In the genomic region with DNA sequence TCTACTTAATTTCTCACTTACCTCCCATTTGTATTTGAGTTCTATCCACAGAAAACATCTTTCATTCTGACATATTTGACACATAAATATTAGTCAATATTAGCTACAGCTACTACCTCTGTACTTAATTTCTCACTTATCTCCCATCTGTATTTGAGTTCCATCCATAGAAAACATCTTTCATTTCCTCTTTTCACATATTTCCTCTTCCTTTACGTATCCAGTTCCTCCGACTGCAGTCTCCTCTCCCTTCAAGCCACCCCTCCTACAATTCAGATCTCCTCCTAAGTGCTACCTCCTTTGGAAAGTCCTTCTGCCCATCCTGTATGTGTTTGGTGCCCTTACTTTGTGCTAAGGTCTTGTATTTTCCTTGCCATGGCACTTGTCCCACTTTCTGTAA, we compare ENCODE assay signal across 8 cellular contexts. TPM values are rescaled to one million over a fixed set of nuclear protein-coding genes. Genes with fewer than 3 reads are reported as not detected.
DNase-seq lines count a peak whose midpoint lies in the region; ATAC-seq, FAIRE-seq and TF ChIP-seq lines count a peak whose summit lies in the region.

No MANE protein-coding gene starts in this region.

- BruUV-seq in GM12878 (replicated peaks; lab: Mats Ljungman, UMichigan): no TSS peak

- in situ Hi-C loops in GM12878 (cut with MboI): no loop called here

- H3K4me1 ChIP-seq in HUES48 (ENCODE audit: control insufficient read depth, insufficient read depth, low read length) (peaks cover 16% of the 10 kb centered on the region), GM12878 (ENCODE audit: control insufficient read depth, insufficient read depth, low read length) (peaks cover 13% of the 10 kb centered on the region), muscle layer of colon (ENCODE audit: insufficient read depth, low read length) (peaks cover 45% of the 10 kb centered on the region)

- no peak for TF ChIP-seq POLR2A in GM12878 (IDR thresholded peaks at IDR 0.05; ENCODE audit: low read depth, low read length)

- no peak for ATAC-seq in GM12878
- ATAC-seq in GM18861 (IDR thresholded peaks at IDR 0.05; ENCODE audit: unreplicated experiment): no peak
- ATAC-seq in GM21528 (IDR thresholded peaks at IDR 0.05; ENCODE audit: low FRiP score, unreplicated experiment): no peak
- ATAC-seq in GM18502 (IDR thresholded peaks at IDR 0.05; ENCODE audit: poor library complexity, unreplicated experiment): no peak

- DNase-seq in AG10803 (ENCODE audit: low read depth): no peak
- DNase-seq in GM12878 (ENCODE audit: low read depth, low spot score): no peak
- no peak for DNase-seq in NCI-H1436 treated with DMSO at 0.1 percent for 48 hours (lab: John Stamatoyannopoulos, UW)

- SMC1A ChIA-PET in GM12878 (lab: Charles Lee; ENCODE audit: uncharacterized antibody, unreplicated experiment): interaction anchor here (0.5 to 1.9 kb wide), 8 partner anchors 9 to 790 kb away, joined by 3 to 7 read pairs (median 4); partner anchors contain the start of gene ADAMTS6

- H3K9me3 ChIP-seq in HUES48 (ENCODE audit: control insufficient read depth, insufficient read depth, low read length): no peaks in the 10 kb centered on the region
- H3K9me3 ChIP-seq in GM12878 (replicated peaks; ENCODE audit: control insufficient read depth, insufficient read depth, low read length): no peaks in the 10 kb centered on the region
- no peaks in the 10 kb centered on the region for H3K9me3 ChIP-seq in muscle layer of colon (ENCODE audit: low read length)

- TF ChIP-seq CTCF in AG10803 (conservative IDR thresholded peaks at IDR 0.05; ENCODE audit: low read length) (no peak), GM12878 (IDR thresholded peaks at IDR 0.05 in 2 of 3, conservative IDR thresholded peaks at IDR 0.05 in 1 of 3; ENCODE audit: control insufficient read depth in 2 of 3, extremely low read depth in 1 of 3, insufficient read depth in 1 of 3, low read depth in 3 of 3, low read length in 3 of 3) (no peak)

- RAD21 ChIA-PET in GM12878 (lab: Charles Lee; ENCODE audit: unreplicated experiment): interaction anchor here (0.8 to 2.5 kb wide), 3 partner anchors 17 to 717 kb away, joined by 3 to 9 read pairs (median 4); no protein-coding TSS in a partner anchor

- H3K27me3 ChIP-seq in HUES48 (ENCODE audit: control insufficient read depth, insufficient read depth, low read length) (no peaks in the 10 kb centered on the region), GM12878 (replicated peaks in 1 of 2; ENCODE audit: control insufficient read depth in 2 of 2, insufficient read depth in 2 of 2, low read length in 1 of 2) (no peaks in the 10 kb centered on the region), muscle layer of colon (ENCODE audit: control insufficient read depth in 1 of 2, insufficient read depth in 2 of 2, low read length in 2 of 2) (no peaks in the 10 kb centered on the region)

- TF ChIP-seq EP300 in GM12878 (IDR thresholded peaks at IDR 0.05; ENCODE audit: borderline replicate concordance in 1 of 2, control insufficient read depth in 1 of 2, low read depth in 2 of 2, low read length in 2 of 2): no peak

- POLR2A ChIA-PET in GM12878 (lab: Charles Lee): interaction anchor here (1.4 kb wide), 1 partner anchor 10 kb away, joined by 3 read pairs; no protein-coding TSS in a partner anchor

- H3K4me3 ChIP-seq in AG10803 (ENCODE audit: low read length) (peak overlapping the region; percentile 91), HUES48 (ENCODE audit: low read depth, low read length) (peak overlapping the region; percentile 93), GM12878 (peak overlapping the region; percentile 94), muscle layer of colon (ENCODE audit: low read depth in 1 of 2, low read length in 2 of 2) (peak overlapping the region; percentile 66 to 98)

- peaks cover 67% of the 10 kb centered on the region for H3K79me2 ChIP-seq in GM12878 (ENCODE audit: control insufficient read depth, insufficient read depth, low read length)

- no peak overlapping the region for H3K9ac ChIP-seq in HUES48 (ENCODE audit: low read depth, low read length)
- H3K9ac ChIP-seq in GM12878 (ENCODE audit: control insufficient read depth, insufficient read depth, low read length): peak overlapping the region; percentile 87; the same call in 1 of the 2 replicates
- H3K9ac ChIP-seq in muscle layer of colon (ENCODE audit: low read length): peak overlapping the region; percentile 31

- WGBS in GM12878 (ENCODE audit: insufficient coverage, insufficient replicate concordance, low lambda C conversion rate, missing lambda C conversion rate): 67% methylated on average over 2 of the region's 2 CpGs

- H2AFZ ChIP-seq in GM12878 (ENCODE audit: control insufficient read depth, low read depth, low read length): no peak overlapping the region

- TF ChIP-seq RAD21 in GM12878 (IDR thresholded peaks at IDR 0.05; ENCODE audit: insufficient read depth, low read depth, low read length): no peak

- CTCF ChIA-PET in GM12878 (lab: Yijun Ruan, JAX): interaction anchor here (1.0 to 5.3 kb wide), 4 partner anchors 16 to 132 kb away, joined by 3 to 28 read pairs (median 16); no protein-coding TSS in a partner anchor

- intact Hi-C loops in GM12878 (cut with micrococcal nuclease; ENCODE audit: unreplicated experiment): no loop called here

- H3K27ac ChIP-seq in HUES48 (ENCODE audit: low read depth, low read length) (no peak overlapping the region), GM12878 (ENCODE audit: control insufficient read depth, insufficient read depth) (peak overlapping the region; percentile 94; the same call in 1 of the 2 replicates), muscle layer of colon (ENCODE audit: low read depth, low read length) (no peak overlapping the region)

- no peak for FAIRE-seq in GM12878 (lab: Jason Lieb, UNC)

- H3K4me2 ChIP-seq in GM12878 (ENCODE audit: control insufficient read depth, insufficient read depth): peak overlapping the region; percentile 99

- no peaks in the 10 kb centered on the region for H4K20me1 ChIP-seq in GM12878 (ENCODE audit: control insufficient read depth, insufficient read depth)

- H3K36me3 ChIP-seq in HUES48 (ENCODE audit: control insufficient read depth, insufficient read depth, low read length) (peaks cover 39% of the 10 kb centered on the region), GM12878 (ENCODE audit: control insufficient read depth in 2 of 2, insufficient read depth in 2 of 2, low read length in 1 of 2) (peaks cover 0 to 22% of the 10 kb centered on the region in 2 experiments; a peak in 2 of 4 replicates), muscle layer of colon (ENCODE audit: insufficient read depth, low read length) (peaks cover 10% of the 10 kb centered on the region)

TF ChIP-seq in GM12878, 131 proteins besides CTCF, POLR2A, EP300 and RAD21:
- TF ChIP-seq HDGF (IDR thresholded peaks at IDR 0.05) (0 out of 2 replicates have a peak, but pooled peaks have one; percentile 33), EED (IDR thresholded peaks at IDR 0.05; ENCODE audit: low read depth) (no peak), MYB (IDR thresholded peaks at IDR 0.05; ENCODE audit: borderline replicate concordance, low read depth, low read length) (no peak), EGR1 (IDR thresholded peaks at IDR 0.05; ENCODE audit: borderline replicate concordance in 1 of 2, low read depth in 2 of 2, low read length in 2 of 2) (no peak), NFXL1 (IDR thresholded peaks at IDR 0.05; ENCODE audit: borderline replicate concordance) (no peak), SPI1 (IDR thresholded peaks at IDR 0.05; ENCODE audit: borderline replicate concordance, insufficient read depth, low read depth, low read length) (peak; percentile 40; the same call in 1 of the 2 replicates), IKZF1 (conservative IDR thresholded peaks at IDR 0.05) (0 out of 2 replicates have a peak, but pooled peaks have one; percentile 14), HDAC2 (IDR thresholded peaks at IDR 0.05) (no peak), SMC3 (IDR thresholded peaks at IDR 0.05; ENCODE audit: borderline replicate concordance, low read length) (no peak), ZZZ3 (IDR thresholded peaks at IDR 0.05; ENCODE audit: control insufficient read depth, insufficient read length, low read depth) (no peak), BMI1 (IDR thresholded peaks at IDR 0.05; ENCODE audit: borderline replicate concordance) (no peak)

RNA-seq across cellular contexts. Expression of gene SREK1IP1, which starts 1.6 kb away (rescaled TPM):
- 15.0 and 18.4 TPM in 2 replicates for total RNA-seq in GM12878 (2013; cell fraction: nucleolus; rRNA removed)
- total RNA-seq in GM12878 (2014; rRNA removed): 9.1 and 12.5 TPM in 2 replicates
- total RNA-seq in GM12878 (2014; rRNA removed; fragmentation: Illumina TruSeq; extraction: Trizol): 22.4 and 23.8 TPM in 2 replicates
- total RNA-seq in GM12878 (2021): 24.8 and 28.7 TPM in 2 replicates
- 26.6 TPM for polyA plus RNA-seq in GM12878 (2011; ENCODE audit: low read depth)
- polyA plus RNA-seq in GM12878 (2011; rRNA removed): 9.4 and 13.7 TPM in 2 replicates
- 6.2 and 8.0 TPM in 2 replicates for polyA plus RNA-seq in GM12878 (2011; cell fraction: cytosol; rRNA removed)
- polyA plus RNA-seq in GM12878 (2011; cell fraction: nucleus; rRNA removed): 3.1 and 4.3 TPM in 2 replicates
- polyA plus RNA-seq in GM12878 (2012): 8.9 and 19.1 TPM in 2 replicates
- 29.0 and 32.5 TPM in 2 replicates for polyA plus RNA-seq in GM12878 (2014; fragmentation: Illumina TruSeq; extraction: Trizol)
- polyA plus RNA-seq in GM12878 (2014; fragmentation: Nextera tagmentation; extraction: Ambion mirVana): 10 to 100 TPM; 59.2 to 60.3 TPM
- 9.4 and 9.9 TPM in 2 replicates for polyA plus RNA-seq in GM12878 (2014; rRNA removed)
- 10 to 100 TPM; 44.7 to 48.7 TPM for polyA plus RNA-seq in GM12878 (2016; fragmentation: Nextera tagmentation; extraction: Ambion mirVana)
- 7.8 and 9.8 TPM in 2 replicates for polyA minus RNA-seq in GM12878 (2011; rRNA and poly(A)+ RNA removed)
- 3.3 and 9.9 TPM in 2 replicates for polyA minus RNA-seq in GM12878 (2011; cell fraction: cytosol; rRNA and poly(A)+ RNA removed)
- polyA minus RNA-seq in GM12878 (2011; cell fraction: nucleus; rRNA and poly(A)+ RNA removed): 2.1 and 6.9 TPM in 2 replicates

RNA-seq across cellular contexts. Expression of gene CWC27, which starts 1.8 kb away (rescaled TPM):
- 52.3 and 54.0 TPM in 2 replicates for total RNA-seq in GM12878 (2013; cell fraction: nucleolus; rRNA removed)
- total RNA-seq in GM12878 (2014; rRNA removed) (21.7 TPM in 2 replicates), GM12878 (2014; rRNA removed; fragmentation: Illumina TruSeq; extraction: Trizol) (46.8 and 50.5 TPM in 2 replicates), GM12878 (2021) (30.4 and 31.1 TPM in 2 replicates)
- 14.5 TPM for polyA plus RNA-seq in GM12878 (2011; ENCODE audit: low read depth)
- polyA plus RNA-seq in GM12878 (2011; rRNA removed) (40.9 and 59.6 TPM in 2 replicates), GM12878 (2014; fragmentation: Illumina TruSeq; extraction: Trizol) (49.0 and 75.8 TPM in 2 replicates), GM12878 (2014; fragmentation: Nextera tagmentation; extraction: Ambion mirVana) (10 to 100 TPM; 55.4 to 59.8 TPM), GM12878 (2014; rRNA removed) (22.3 and 26.1 TPM in 2 replicates), GM12878 (2016; fragmentation: Nextera tagmentation; extraction: Ambion mirVana) (10 to 100 TPM; 47.1 to 61.9 TPM)
- 9.6 and 11.6 TPM in 2 replicates for polyA plus RNA-seq in GM12878 (2011; cell fraction: cytosol; rRNA removed)
- 15.2 and 17.2 TPM in 2 replicates for polyA plus RNA-seq in GM12878 (2011; cell fraction: nucleus; rRNA removed)
- polyA plus RNA-seq in GM12878 (2012): 20.4 and 22.8 TPM in 2 replicates
- polyA minus RNA-seq in GM12878 (2011; rRNA and poly(A)+ RNA removed): 28.2 and 54.1 TPM in 2 replicates
- 8.6 and 9.0 TPM in 2 replicates for polyA minus RNA-seq in GM12878 (2011; cell fraction: cytosol; rRNA and poly(A)+ RNA removed)
- polyA minus RNA-seq in GM12878 (2011; cell fraction: nucleus; rRNA and poly(A)+ RNA removed): 34.0 and 57.3 TPM in 2 replicates
